15 cellular contexts compared by ENCODE assay signal in genomic region chr1:9843576-9843945, GRCh38. TPM values are rescaled to one million over a fixed set of nuclear protein-coding genes. Genes with fewer than 3 reads are reported as not detected.
DNase-seq lines count a peak whose midpoint lies in the region; ATAC-seq and TF ChIP-seq lines count a peak whose summit lies in the region.
"Had no signal": no experiment of that assay in that cellular context is flagged by ENCODE, and none has a peak within 500 bp of the region (broad histone marks: within the 10 kb centered on the region; RNA-seq: fewer than 3 reads in every experiment).

No MANE protein-coding gene starts in this region.

- no peaks in the 10 kb centered on the region for H3K27me3 Mint-ChIP-seq in CD8-positive, alpha-beta T cell (ENCODE audit: low read depth)
- H3K27me3 Mint-ChIP-seq: activated naive CD8-positive, alpha-beta T cell had no signal

- CTCF ChIA-PET in CD8-positive, alpha-beta T cell (lab: Charles Lee) = interaction anchor here (0.8 to 1.3 kb wide), 3 partner anchors 9 to 217 kb away, joined by 3 to 5 read pairs (median 5); no protein-coding TSS in a partner anchor

- no peaks in the 10 kb centered on the region for H3K4me1 ChIP-seq in CD8-positive, alpha-beta T cell (ENCODE audit: insufficient read depth, low read length)
- H3K4me1 ChIP-seq: BE2C had no signal

- ATAC-seq in CD8-positive, alpha-beta T cell = no peak
- ATAC-seq in GM18517 (IDR thresholded peaks at IDR 0.05; ENCODE audit: unreplicated experiment) = no peak

- H3K27ac ChIP-seq in WERI-Rb-1 = peak overlapping the region; percentile 94
- peak overlapping the region; percentile 72 for H3K27ac ChIP-seq in layer of hippocampus (ENCODE audit: low read depth, low read length)
- no peak overlapping the region for H3K27ac ChIP-seq in CD8-positive, alpha-beta T cell (ENCODE audit: low read depth, low read length)

- H3K4me1 Mint-ChIP-seq in CD8-positive, alpha-beta T cell (ENCODE audit: low read depth) = no peaks in the 10 kb centered on the region
- H3K4me1 Mint-ChIP-seq: stimulated activated effector memory CD8-positive, alpha-beta T cell treated with anti-CD3 and anti-CD28 coated beads, Interleukin-12 subunit alpha, Interleukin-12 subunit beta, amount 100 ng/mL, for 72 hours had no signal

- TF ChIP-seq CTCF in WERI-Rb-1 (IDR thresholded peaks at IDR 0.05; ENCODE audit: low read depth, low read length) (no peak), GM10266 (IDR thresholded peaks at IDR 0.05; ENCODE audit: control insufficient read depth, insufficient read depth, low read depth, missing control alignments) (no peak)
- TF ChIP-seq CTCF in CD8-positive, alpha-beta T cell (IDR thresholded peaks at IDR 0.05) = no peak

- no peak overlapping the region for H3K27ac Mint-ChIP-seq in CD8-positive, alpha-beta T cell
- H3K27ac Mint-ChIP-seq: activated naive CD8-positive, alpha-beta T cell; nephron; stimulated activated effector memory CD8-positive, alpha-beta T cell treated with anti-CD3 and anti-CD28 coated beads, Interleukin-12 subunit alpha, Interleukin-12 subunit beta, amount 100 ng/mL, for 72 hours had no signal

- DNase-seq in DMS53 (lab: John Stamatoyannopoulos, UW) (peak; percentile 89), NCI-H2081 treated with DMSO at 0.1 percent for 48 hours (lab: John Stamatoyannopoulos, UW) (peak; percentile 91), WERI-Rb-1 (no peak), GM10266 (ENCODE audit: extremely low spot score) (no peak), pons (ENCODE audit: low spot score) (no peak)
- DNase-seq in CD8-positive, alpha-beta T cell = no peak
- DNase-seq: activated CD4-positive, alpha-beta T cell treated with anti-CD3 and anti-CD28 coated beads, Interleukin-2, amount 50 U/mL, for 1 hour; BE2C; effector memory CD4-positive, alpha-beta T cell; MV-4-11 had no signal

- no peaks in the 10 kb centered on the region for H3K9me3 ChIP-seq in WERI-Rb-1 (ENCODE audit: severe bottlenecking)
- H3K9me3 ChIP-seq in CD8-positive, alpha-beta T cell (ENCODE audit: low read length) = no peaks in the 10 kb centered on the region
- H3K9me3 ChIP-seq: BE2C had no signal

- no peaks in the 10 kb centered on the region for H3K36me3 ChIP-seq in WERI-Rb-1
- H3K36me3 ChIP-seq in CD8-positive, alpha-beta T cell (ENCODE audit: insufficient read depth, low read length) = no peaks in the 10 kb centered on the region
- H3K36me3 ChIP-seq: BE2C had no signal

- H3K4me3 ChIP-seq in WERI-Rb-1 (ENCODE audit: low read depth, low read length) = no peak overlapping the region
- H3K4me3 ChIP-seq in CD8-positive, alpha-beta T cell (ENCODE audit: low read depth, low read length) = no peak overlapping the region

- POLR2A ChIA-PET in CD8-positive, alpha-beta T cell (lab: Charles Lee) = interaction anchor here (0.5 kb wide), 1 partner anchor 181 kb away, joined by 5 read pairs; no protein-coding TSS in a partner anchor

- H3K27me3 ChIP-seq in WERI-Rb-1 (ENCODE audit: insufficient read depth, low read depth, severe bottlenecking) (no peaks in the 10 kb centered on the region), layer of hippocampus (ENCODE audit: control insufficient read depth, insufficient read depth, low read length) (no peaks in the 10 kb centered on the region)
- H3K27me3 ChIP-seq in CD8-positive, alpha-beta T cell (ENCODE audit: insufficient read depth, low read length) = no peaks in the 10 kb centered on the region
- H3K27me3 ChIP-seq: BE2C had no signal

- H3K36me3 Mint-ChIP-seq in CD8-positive, alpha-beta T cell = no peaks in the 10 kb centered on the region
- H3K36me3 Mint-ChIP-seq: activated naive CD8-positive, alpha-beta T cell; stimulated activated effector memory CD8-positive, alpha-beta T cell treated with anti-CD3 and anti-CD28 coated beads, Interleukin-12 subunit alpha, Interleukin-12 subunit beta, amount 100 ng/mL, for 72 hours had no signal

- intact Hi-C loops in CD8-positive, alpha-beta T cell (cut with DNase I, micrococcal nuclease) = no loop called here

- no peaks in the 10 kb centered on the region for H3K9me3 Mint-ChIP-seq in CD8-positive, alpha-beta T cell
- H3K9me3 Mint-ChIP-seq: nephron; stimulated activated effector memory CD8-positive, alpha-beta T cell treated with anti-CD3 and anti-CD28 coated beads, Interleukin-12 subunit alpha, Interleukin-12 subunit beta, amount 100 ng/mL, for 72 hours had no signal

- H3K4me3 Mint-ChIP-seq in CD8-positive, alpha-beta T cell = no peak overlapping the region
- H3K4me3 Mint-ChIP-seq: activated naive CD8-positive, alpha-beta T cell; nephron; stimulated activated effector memory CD8-positive, alpha-beta T cell treated with anti-CD3 and anti-CD28 coated beads, Interleukin-12 subunit alpha, Interleukin-12 subunit beta, amount 100 ng/mL, for 72 hours had no signal

RNA-seq across cellular contexts. Expression of gene CLSTN1, which starts 19.8 kb away (rescaled TPM):
- 10 to 100 TPM; 50.0 to 51.1 TPM for total RNA-seq in CD8-positive, alpha-beta T cell

Comparison
In these comparisons a context has a peak if more than half of its experiments do, and no peak if none do; other contexts are left out.
1. DNase-seq: peak in DMS53 (single experiment) and NCI-H2081 treated with DMSO at 0.1 percent for 48 hours (single experiment); none in WERI-Rb-1 (single experiment), GM10266 (single experiment), CD8-positive, alpha-beta T cell (0 of 7) and pons (single experiment).